Comparison of ENCODE assay signal across 1 cellular context in genomic region chr7:73971315-73971700, GRCh38.
TF ChIP-seq lines count a peak whose summit lies in the region.

No MANE protein-coding gene starts in this region.

TF ChIP-seq in GM12878, 131 proteins besides CTCF, POLR2A, EP300 and RAD21 (continued from another document and continues in another):
- TF ChIP-seq, protein P1, sequence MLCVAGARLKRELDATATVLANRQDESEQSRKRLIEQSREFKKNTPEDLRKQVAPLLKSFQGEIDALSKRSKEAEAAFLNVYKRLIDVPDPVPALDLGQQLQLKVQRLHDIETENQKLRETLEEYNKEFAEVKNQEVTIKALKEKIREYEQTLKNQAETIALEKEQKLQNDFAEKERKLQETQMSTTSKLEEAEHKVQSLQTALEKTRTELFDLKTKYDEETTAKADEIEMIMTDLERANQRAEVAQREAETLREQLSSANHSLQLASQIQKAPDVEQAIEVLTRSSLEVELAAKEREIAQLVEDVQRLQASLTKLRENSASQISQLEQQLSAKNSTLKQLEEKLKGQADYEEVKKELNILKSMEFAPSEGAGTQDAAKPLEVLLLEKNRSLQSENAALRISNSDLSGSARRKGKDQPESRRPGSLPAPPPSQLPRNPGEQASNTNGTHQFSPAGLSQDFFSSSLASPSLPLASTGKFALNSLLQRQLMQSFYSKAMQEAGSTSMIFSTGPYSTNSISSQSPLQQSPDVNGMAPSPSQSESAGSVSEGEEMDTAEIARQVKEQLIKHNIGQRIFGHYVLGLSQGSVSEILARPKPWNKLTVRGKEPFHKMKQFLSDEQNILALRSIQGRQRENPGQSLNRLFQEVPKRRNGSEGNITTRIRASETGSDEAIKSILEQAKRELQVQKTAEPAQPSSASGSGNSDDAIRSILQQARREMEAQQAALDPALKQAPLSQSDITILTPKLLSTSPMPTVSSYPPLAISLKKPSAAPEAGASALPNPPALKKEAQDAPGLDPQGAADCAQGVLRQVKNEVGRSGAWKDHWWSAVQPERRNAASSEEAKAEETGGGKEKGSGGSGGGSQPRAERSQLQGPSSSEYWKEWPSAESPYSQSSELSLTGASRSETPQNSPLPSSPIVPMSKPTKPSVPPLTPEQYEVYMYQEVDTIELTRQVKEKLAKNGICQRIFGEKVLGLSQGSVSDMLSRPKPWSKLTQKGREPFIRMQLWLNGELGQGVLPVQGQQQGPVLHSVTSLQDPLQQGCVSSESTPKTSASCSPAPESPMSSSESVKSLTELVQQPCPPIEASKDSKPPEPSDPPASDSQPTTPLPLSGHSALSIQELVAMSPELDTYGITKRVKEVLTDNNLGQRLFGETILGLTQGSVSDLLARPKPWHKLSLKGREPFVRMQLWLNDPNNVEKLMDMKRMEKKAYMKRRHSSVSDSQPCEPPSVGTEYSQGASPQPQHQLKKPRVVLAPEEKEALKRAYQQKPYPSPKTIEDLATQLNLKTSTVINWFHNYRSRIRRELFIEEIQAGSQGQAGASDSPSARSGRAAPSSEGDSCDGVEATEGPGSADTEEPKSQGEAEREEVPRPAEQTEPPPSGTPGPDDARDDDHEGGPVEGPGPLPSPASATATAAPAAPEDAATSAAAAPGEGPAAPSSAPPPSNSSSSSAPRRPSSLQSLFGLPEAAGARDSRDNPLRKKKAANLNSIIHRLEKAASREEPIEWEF (IDR thresholded peaks at IDR 0.05; ENCODE audit: insufficient replicate concordance, low read depth, low read length): no peak
- TF ChIP-seq, protein P2, sequence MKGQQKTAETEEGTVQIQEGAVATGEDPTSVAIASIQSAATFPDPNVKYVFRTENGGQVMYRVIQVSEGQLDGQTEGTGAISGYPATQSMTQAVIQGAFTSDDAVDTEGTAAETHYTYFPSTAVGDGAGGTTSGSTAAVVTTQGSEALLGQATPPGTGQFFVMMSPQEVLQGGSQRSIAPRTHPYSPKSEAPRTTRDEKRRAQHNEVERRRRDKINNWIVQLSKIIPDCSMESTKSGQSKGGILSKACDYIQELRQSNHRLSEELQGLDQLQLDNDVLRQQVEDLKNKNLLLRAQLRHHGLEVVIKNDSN (IDR thresholded peaks at IDR 0.05; ENCODE audit: borderline replicate concordance, extremely low read length, insufficient read depth, low read depth, low read length): no peak
- TF ChIP-seq ZBED1 (IDR thresholded peaks at IDR 0.05; ENCODE audit: borderline replicate concordance) (no peak), ZBTB11 (CRISPR knock-in tag; IDR thresholded peaks at IDR 0.05) (no peak), IRF5 (IDR thresholded peaks at IDR 0.05; ENCODE audit: borderline replicate concordance) (no peak), ZNF384 (IDR thresholded peaks at IDR 0.05; ENCODE audit: borderline replicate concordance, low read depth, low read length) (no peak), BRCA1 (IDR thresholded peaks at IDR 0.05; ENCODE audit: low read depth, low read length) (no peak), CBFB (IDR thresholded peaks at IDR 0.05; ENCODE audit: low read depth) (no peak), MYB (IDR thresholded peaks at IDR 0.05; ENCODE audit: borderline replicate concordance, low read depth, low read length) (no peak), NBN (IDR thresholded peaks at IDR 0.05) (peak; percentile 66), ZZZ3 (IDR thresholded peaks at IDR 0.05; ENCODE audit: control insufficient read depth, insufficient read length, low read depth) (peak; percentile 67), MTA2 (IDR thresholded peaks at IDR 0.05; ENCODE audit: low read depth) (peak; percentile 52; the same call in 1 of the 2 replicates), ESRRA (IDR thresholded peaks at IDR 0.05; ENCODE audit: low read length) (no peak), ZNF622 (IDR thresholded peaks at IDR 0.05) (no peak), RB1 (IDR thresholded peaks at IDR 0.05; ENCODE audit: borderline replicate concordance) (no peak), NR2C2 (IDR thresholded peaks at IDR 0.05; ENCODE audit: borderline replicate concordance, control insufficient read depth, insufficient read length, low read depth) (no peak), TCF3 (IDR thresholded peaks at IDR 0.05; ENCODE audit: borderline replicate concordance, insufficient read depth, low read depth, low read length) (no peak), BCLAF1 (IDR thresholded peaks at IDR 0.05) (no peak), HDAC2 (IDR thresholded peaks at IDR 0.05) (no peak), RELB (IDR thresholded peaks at IDR 0.05; ENCODE audit: low read depth) (0 out of 2 replicates have a peak, but pooled peaks have one; percentile 17), SPI1 (IDR thresholded peaks at IDR 0.05; ENCODE audit: borderline replicate concordance, insufficient read depth, low read depth, low read length) (peak; percentile 59; the same call in 1 of the 2 replicates), PAX5 (IDR thresholded peaks at IDR 0.05; ENCODE audit: borderline replicate concordance, low read depth, low read length) (no peak), JUND (IDR thresholded peaks at IDR 0.05; ENCODE audit: low read depth, low read length) (no peak), MEF2A (IDR thresholded peaks at IDR 0.05; ENCODE audit: insufficient read depth, low read depth, low read length) (no peak), YBX1 (IDR thresholded peaks at IDR 0.05) (no peak), IKZF1 (conservative IDR thresholded peaks at IDR 0.05) (peak; percentile 59), BMI1 (IDR thresholded peaks at IDR 0.05; ENCODE audit: borderline replicate concordance) (no peak)
- TF ChIP-seq, protein P3, sequence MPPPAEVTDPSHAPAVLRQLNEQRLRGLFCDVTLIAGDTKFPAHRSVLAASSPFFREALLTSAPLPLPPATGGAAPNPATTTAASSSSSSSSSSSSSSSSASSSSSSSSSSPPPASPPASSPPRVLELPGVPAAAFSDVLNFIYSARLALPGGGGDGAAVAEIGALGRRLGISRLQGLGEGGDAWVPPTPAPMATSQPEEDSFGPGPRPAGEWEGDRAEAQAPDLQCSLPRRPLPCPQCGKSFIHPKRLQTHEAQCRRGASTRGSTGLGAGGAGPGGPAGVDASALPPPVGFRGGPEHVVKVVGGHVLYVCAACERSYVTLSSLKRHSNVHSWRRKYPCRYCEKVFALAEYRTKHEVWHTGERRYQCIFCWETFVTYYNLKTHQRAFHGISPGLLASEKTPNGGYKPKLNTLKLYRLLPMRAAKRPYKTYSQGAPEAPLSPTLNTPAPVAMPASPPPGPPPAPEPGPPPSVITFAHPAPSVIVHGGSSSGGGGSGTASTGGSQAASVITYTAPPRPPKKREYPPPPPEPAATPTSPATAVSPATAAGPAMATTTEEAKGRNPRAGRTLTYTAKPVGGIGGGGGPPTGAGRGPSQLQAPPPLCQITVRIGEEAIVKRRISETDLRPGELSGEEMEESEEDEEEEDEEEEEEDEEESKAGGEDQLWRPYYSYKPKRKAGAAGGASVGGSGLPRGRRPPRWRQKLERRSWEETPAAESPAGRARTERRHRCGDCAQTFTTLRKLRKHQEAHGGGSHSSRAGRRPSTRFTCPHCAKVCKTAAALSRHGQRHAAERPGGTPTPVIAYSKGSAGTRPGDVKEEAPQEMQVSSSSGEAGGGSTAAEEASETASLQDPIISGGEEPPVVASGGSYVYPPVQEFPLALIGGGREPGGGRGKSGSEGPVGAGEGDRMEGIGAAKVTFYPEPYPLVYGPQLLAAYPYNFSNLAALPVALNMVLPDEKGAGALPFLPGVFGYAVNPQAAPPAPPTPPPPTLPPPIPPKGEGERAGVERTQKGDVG (CRISPR knock-in tag; IDR thresholded peaks at IDR 0.05): no peak
- TF ChIP-seq, protein P4, sequence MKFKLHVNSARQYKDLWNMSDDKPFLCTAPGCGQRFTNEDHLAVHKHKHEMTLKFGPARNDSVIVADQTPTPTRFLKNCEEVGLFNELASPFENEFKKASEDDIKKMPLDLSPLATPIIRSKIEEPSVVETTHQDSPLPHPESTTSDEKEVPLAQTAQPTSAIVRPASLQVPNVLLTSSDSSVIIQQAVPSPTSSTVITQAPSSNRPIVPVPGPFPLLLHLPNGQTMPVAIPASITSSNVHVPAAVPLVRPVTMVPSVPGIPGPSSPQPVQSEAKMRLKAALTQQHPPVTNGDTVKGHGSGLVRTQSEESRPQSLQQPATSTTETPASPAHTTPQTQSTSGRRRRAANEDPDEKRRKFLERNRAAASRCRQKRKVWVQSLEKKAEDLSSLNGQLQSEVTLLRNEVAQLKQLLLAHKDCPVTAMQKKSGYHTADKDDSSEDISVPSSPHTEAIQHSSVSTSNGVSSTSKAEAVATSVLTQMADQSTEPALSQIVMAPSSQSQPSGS (IDR thresholded peaks at IDR 0.05; ENCODE audit: low read length): no peak
- TF ChIP-seq, protein P5, sequence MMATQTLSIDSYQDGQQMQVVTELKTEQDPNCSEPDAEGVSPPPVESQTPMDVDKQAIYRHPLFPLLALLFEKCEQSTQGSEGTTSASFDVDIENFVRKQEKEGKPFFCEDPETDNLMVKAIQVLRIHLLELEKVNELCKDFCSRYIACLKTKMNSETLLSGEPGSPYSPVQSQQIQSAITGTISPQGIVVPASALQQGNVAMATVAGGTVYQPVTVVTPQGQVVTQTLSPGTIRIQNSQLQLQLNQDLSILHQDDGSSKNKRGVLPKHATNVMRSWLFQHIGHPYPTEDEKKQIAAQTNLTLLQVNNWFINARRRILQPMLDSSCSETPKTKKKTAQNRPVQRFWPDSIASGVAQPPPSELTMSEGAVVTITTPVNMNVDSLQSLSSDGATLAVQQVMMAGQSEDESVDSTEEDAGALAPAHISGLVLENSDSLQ (IDR thresholded peaks at IDR 0.05): peak; percentile 56; the same call in 1 of the 2 replicates
- TF ChIP-seq, protein P6, sequence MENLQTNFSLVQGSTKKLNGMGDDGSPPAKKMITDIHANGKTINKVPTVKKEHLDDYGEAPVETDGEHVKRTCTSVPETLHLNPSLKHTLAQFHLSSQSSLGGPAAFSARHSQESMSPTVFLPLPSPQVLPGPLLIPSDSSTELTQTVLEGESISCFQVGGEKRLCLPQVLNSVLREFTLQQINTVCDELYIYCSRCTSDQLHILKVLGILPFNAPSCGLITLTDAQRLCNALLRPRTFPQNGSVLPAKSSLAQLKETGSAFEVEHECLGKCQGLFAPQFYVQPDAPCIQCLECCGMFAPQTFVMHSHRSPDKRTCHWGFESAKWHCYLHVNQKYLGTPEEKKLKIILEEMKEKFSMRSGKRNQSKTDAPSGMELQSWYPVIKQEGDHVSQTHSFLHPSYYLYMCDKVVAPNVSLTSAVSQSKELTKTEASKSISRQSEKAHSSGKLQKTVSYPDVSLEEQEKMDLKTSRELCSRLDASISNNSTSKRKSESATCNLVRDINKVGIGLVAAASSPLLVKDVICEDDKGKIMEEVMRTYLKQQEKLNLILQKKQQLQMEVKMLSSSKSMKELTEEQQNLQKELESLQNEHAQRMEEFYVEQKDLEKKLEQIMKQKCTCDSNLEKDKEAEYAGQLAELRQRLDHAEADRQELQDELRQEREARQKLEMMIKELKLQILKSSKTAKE (IDR thresholded peaks at IDR 0.05; ENCODE audit: low read depth, poor library complexity, severe bottlenecking): peak; percentile 38
